1 cellular context compared by ENCODE assay signal in the genomic region with DNA sequence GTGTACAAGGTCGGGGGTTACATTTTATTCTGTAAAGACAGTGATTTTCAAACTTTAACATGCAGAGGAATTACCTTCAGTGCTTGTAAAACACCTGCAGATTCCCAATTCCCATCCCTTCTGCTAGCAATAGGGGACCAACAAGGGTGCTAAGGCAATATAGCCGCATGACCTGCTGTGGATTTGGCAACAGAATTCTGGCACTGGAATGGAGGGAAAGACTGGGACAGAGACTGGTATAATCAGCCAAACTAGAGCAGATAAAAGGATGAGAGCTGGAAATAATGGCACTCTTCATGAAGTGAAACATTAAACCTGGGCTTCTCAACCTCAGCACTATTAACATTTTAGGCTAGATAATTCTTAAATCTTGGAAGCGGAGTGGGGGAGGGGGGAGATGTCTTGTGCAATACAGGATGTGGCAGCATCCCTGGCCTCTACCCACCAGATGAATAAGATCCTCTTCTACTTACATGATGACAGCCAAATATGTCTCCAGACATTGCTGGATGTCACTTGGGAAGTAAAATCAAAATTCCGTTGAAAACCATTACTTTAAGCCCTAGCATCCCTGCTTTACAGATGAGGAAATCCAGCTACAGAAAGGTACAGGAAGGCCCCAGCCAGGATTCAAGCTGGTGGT.
TF ChIP-seq lines count a peak whose summit lies in the region.

No MANE protein-coding gene starts in this region.

TF ChIP-seq in GM23338, 12 proteins besides CTCF, POLR2A, EP300 and RAD21 (continued from another document):
- TF ChIP-seq, protein P1, sequence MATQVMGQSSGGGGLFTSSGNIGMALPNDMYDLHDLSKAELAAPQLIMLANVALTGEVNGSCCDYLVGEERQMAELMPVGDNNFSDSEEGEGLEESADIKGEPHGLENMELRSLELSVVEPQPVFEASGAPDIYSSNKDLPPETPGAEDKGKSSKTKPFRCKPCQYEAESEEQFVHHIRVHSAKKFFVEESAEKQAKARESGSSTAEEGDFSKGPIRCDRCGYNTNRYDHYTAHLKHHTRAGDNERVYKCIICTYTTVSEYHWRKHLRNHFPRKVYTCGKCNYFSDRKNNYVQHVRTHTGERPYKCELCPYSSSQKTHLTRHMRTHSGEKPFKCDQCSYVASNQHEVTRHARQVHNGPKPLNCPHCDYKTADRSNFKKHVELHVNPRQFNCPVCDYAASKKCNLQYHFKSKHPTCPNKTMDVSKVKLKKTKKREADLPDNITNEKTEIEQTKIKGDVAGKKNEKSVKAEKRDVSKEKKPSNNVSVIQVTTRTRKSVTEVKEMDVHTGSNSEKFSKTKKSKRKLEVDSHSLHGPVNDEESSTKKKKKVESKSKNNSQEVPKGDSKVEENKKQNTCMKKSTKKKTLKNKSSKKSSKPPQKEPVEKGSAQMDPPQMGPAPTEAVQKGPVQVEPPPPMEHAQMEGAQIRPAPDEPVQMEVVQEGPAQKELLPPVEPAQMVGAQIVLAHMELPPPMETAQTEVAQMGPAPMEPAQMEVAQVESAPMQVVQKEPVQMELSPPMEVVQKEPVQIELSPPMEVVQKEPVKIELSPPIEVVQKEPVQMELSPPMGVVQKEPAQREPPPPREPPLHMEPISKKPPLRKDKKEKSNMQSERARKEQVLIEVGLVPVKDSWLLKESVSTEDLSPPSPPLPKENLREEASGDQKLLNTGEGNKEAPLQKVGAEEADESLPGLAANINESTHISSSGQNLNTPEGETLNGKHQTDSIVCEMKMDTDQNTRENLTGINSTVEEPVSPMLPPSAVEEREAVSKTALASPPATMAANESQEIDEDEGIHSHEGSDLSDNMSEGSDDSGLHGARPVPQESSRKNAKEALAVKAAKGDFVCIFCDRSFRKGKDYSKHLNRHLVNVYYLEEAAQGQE (IDR thresholded peaks at IDR 0.05; ENCODE audit: unreplicated experiment), result no peak
- TF ChIP-seq JUNB (IDR thresholded peaks at IDR 0.05; ENCODE audit: unreplicated experiment) (no peak), NANOG (IDR thresholded peaks at IDR 0.05; ENCODE audit: borderline replicate concordance) (no peak), ZNF331 (CRISPR knock-in tag; IDR thresholded peaks at IDR 0.05; ENCODE audit: low read depth) (no peak), CREB1 (CRISPR knock-in tag; IDR thresholded peaks at IDR 0.05; ENCODE audit: low read depth) (no peak), POLR2AphosphoS5 (IDR thresholded peaks at IDR 0.05; ENCODE audit: low read depth) (no peak)
